ENCODE assay signal across 8 cellular contexts in the genomic region with DNA sequence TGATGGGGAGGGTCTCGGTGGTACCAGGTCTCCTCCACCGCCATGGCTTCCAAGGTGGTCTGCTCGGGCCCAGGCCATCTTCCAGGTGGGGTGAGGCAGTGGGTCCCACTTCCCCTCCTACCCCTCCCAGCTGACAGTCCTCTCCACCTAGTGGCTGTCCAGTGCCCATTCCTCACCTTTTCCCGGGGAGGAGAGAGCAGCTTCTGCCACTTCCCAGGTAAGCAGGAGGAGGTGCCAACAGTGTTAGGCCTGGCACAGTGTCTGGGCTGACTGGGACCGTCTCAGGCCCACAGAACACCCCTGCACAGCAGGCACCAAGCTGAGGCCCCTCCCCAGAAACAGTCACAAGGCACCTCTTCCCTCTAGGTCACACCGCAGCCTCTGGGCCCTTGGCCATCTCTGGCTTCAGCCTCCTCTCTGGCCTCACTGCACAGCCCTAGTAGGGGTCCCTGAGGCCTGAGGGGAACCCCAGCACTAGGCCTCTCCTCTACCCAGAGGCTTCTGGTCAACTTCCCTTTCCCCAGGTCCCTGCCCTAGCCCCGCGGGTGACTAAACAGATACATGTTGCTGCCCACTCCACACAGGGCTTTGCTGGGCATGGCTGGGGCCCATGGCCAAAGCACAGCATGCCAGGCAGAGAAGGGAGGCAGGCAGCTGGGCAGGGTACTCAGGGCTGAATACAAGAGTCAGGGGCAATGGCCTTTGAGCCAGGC. TPM values are rescaled to one million over a fixed set of nuclear protein-coding genes. Genes with fewer than 3 reads are reported as not detected.
DNase-seq lines count a peak whose midpoint lies in the region; ATAC-seq and TF ChIP-seq lines count a peak whose summit lies in the region.

No MANE protein-coding gene starts in this region.

- H3K4me1 ChIP-seq in RWPE2 (ENCODE audit: insufficient read depth, poor library complexity, severe bottlenecking) (no peaks in the 10 kb centered on the region), esophagus (ENCODE audit: control insufficient read depth in 2 of 2, insufficient read depth in 2 of 2, low read length in 1 of 2) (peaks cover 15 to 34% of the 10 kb centered on the region in 2 donors), rectal smooth muscle tissue (ENCODE audit: control insufficient read depth, insufficient read depth, low read length) (peaks cover 18% of the 10 kb centered on the region)

- ATAC-seq in RWPE2 (ENCODE audit: low read depth) (no peak), GM21723 (IDR thresholded peaks at IDR 0.05; ENCODE audit: unreplicated experiment) (no peak)

- no peak overlapping the region for H3K4me3 ChIP-seq in GM12875 (ENCODE audit: low read depth, low read length)
- H3K4me3 ChIP-seq in RWPE2 (ENCODE audit: severe bottlenecking): no peak overlapping the region
- H3K4me3 ChIP-seq in esophagus (ENCODE audit: low read depth in 1 of 2, low read length in 2 of 2): no peak overlapping the region
- no peak overlapping the region for H3K4me3 ChIP-seq in rectal smooth muscle tissue (ENCODE audit: low read length)

- H3K27me3 ChIP-seq in RWPE2 (ENCODE audit: insufficient read depth, poor library complexity, severe bottlenecking) (no peaks in the 10 kb centered on the region), esophagus (ENCODE audit: control insufficient read depth in 1 of 2, insufficient read depth in 2 of 2, low read length in 2 of 2) (no peaks in the 10 kb centered on the region), rectal smooth muscle tissue (ENCODE audit: control insufficient read depth, insufficient read depth, low read length) (no peaks in the 10 kb centered on the region)

- H3K36me3 ChIP-seq in RWPE2 (ENCODE audit: low read depth): peaks cover 46% of the 10 kb centered on the region
- H3K36me3 ChIP-seq in esophagus (ENCODE audit: control insufficient read depth in 2 of 2, insufficient read depth in 2 of 2, low read length in 1 of 2): peaks cover 18 to 54% of the 10 kb centered on the region in 2 donors
- H3K36me3 ChIP-seq in rectal smooth muscle tissue (ENCODE audit: control insufficient read depth, insufficient read depth, low read length): peaks cover 36% of the 10 kb centered on the region

- WGBS in esophagus, 2 donors: 65 to 74% methylated on average over 8 of the region's 8 CpGs

- DNase-seq in RWPE2 (ENCODE audit: low spot score) (no peak), NCI-H2081 treated with DMSO at 0.1 percent for 48 hours (lab: John Stamatoyannopoulos, UW) (no peak), hepatic stellate cell (ENCODE audit: low spot score) (no peak)
- no peak for DNase-seq in effector CD4-positive, alpha-beta T cell

- H3K9me3 ChIP-seq in RWPE2 (ENCODE audit: severe bottlenecking): no peaks in the 10 kb centered on the region
- no peaks in the 10 kb centered on the region for H3K9me3 ChIP-seq in esophagus (ENCODE audit: control insufficient read depth in 2 of 2, insufficient read depth in 1 of 2, low read depth in 1 of 2, low read length in 1 of 2)

- peak overlapping the region; percentile 91 for H3K27ac ChIP-seq in RWPE2 (ENCODE audit: poor library complexity, severe bottlenecking)
- H3K27ac ChIP-seq in esophagus (ENCODE audit: low read depth in 2 of 2, low read length in 1 of 2): peak overlapping the region; percentile 95 to 97
- H3K27ac ChIP-seq in rectal smooth muscle tissue (ENCODE audit: low read depth, low read length): peak overlapping the region; percentile 94

- peak; percentile 18; the same call in 1 of the 2 replicates for TF ChIP-seq CTCF in GM12875 (IDR thresholded peaks at IDR 0.05; ENCODE audit: borderline replicate concordance, insufficient read depth, low read depth, low read length)
- TF ChIP-seq CTCF in RWPE2 (IDR thresholded peaks at IDR 0.05; ENCODE audit: poor library complexity, severe bottlenecking): no peak

- H3K9ac ChIP-seq in rectal smooth muscle tissue (ENCODE audit: low read length): peak overlapping the region; percentile 61

RNA-seq across cellular contexts. Expression of a gene that starts 2.3 kb away (rescaled TPM):
- polyA plus RNA-seq in esophagus: 10 to 100 TPM; 36.8 to 87.3 TPM

RNA-seq across cellular contexts. Expression of a gene that starts 16.6 kb away (rescaled TPM):
- 10 to 100 TPM; 38.6 to 55.6 TPM for polyA plus RNA-seq in esophagus

RNA-seq across cellular contexts. Expression of a gene that starts 20.5 kb away (rescaled TPM):
- polyA plus RNA-seq in esophagus: 10 to 100 TPM; 62.4 to 74.2 TPM
